Comparison of ENCODE assay signal across 8 cellular contexts in the genomic region with DNA sequence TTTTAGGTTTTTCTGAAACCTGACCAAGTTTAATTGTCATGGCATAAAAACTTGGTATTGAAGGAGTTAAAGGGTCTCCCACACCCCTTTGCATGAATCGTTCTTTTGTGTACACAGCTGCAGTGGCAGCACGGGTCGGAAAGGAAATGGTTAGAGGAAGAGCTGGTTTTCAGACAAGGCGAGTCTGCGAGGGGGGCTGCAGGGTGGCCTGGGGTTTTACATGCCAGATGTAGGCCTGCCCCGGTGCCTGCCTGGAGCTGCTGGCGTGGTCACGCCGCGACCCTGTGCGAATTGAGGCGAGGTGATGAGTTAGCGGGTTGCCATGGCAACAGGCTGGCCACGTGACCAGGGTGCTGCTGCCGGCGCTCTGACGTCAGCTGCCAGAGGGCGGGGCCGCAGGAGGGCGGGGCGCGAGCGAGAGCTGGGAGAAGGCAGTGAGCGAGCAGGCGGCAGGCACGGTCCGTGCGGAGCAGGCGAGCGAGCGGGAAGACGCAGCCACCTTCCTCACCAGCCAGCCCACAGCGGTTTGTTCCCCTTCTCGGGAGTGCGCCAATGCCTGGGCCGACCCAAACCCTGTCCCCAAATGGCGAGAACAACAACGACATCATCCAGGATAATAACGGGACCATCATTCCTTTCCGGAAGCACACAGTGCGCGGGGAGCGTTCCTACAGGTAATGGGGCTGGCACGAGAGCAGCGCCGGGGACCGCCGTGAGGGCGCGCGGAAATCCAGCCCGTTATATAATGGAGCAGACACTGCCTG. TPM values are rescaled to one million over a fixed set of nuclear protein-coding genes. Genes with fewer than 3 reads are reported as not detected.
DNase-seq lines count a peak whose midpoint lies in the region; ATAC-seq, FAIRE-seq and TF ChIP-seq lines count a peak whose summit lies in the region.

TSS of gene MAPRE2 (plus strand) at position 426 of the 764 bp plus-strand sequence. CDS start at position 553, 127 bp downstream.

- peak; percentile 91 for TF ChIP-seq POLR2A in GM15510 (IDR thresholded peaks at IDR 0.05; ENCODE audit: borderline replicate concordance, extremely low read depth, insufficient read length)

- H3K27ac ChIP-seq in angular gyrus (ENCODE audit: low read depth, low read length): peak within 1 kb of the TSS; percentile 96
- peak within 1 kb of the TSS; percentile 84 for H3K27ac ChIP-seq in psoas muscle

- DNase-seq in NCI-H1694 treated with DMSO at 0.1 percent for 48 hours (lab: John Stamatoyannopoulos, UW) (peak; percentile 88), T-helper 17 cell (peak; percentile 99 to 100 (median 100)), left ventricle myocardium superior (peak; percentile 100), psoas muscle (peak; percentile 99 to 100), urothelium cell line (ENCODE audit: low spot score) (peak; percentile 96)

- no peaks in the 10 kb centered on the region for H3K36me3 ChIP-seq in psoas muscle (ENCODE audit: insufficient read depth in 1 of 2, low read depth in 1 of 2)

- H3K9me3 ChIP-seq in T-helper 17 cell (ENCODE audit: control insufficient read depth, low read length, poor library complexity, severe bottlenecking) (no peaks in the 10 kb centered on the region), psoas muscle (no peaks in the 10 kb centered on the region)

- H3K4me3 ChIP-seq in psoas muscle: peak within 1 kb of the TSS; percentile 83

- no peak for TF ChIP-seq CTCF in psoas muscle (IDR thresholded peaks at IDR 0.05)

- peaks cover 7% of the 10 kb centered on the region for H3K36me3 Mint-ChIP-seq in T-helper 17 cell (ENCODE audit: low read depth)

- H3K4me1 ChIP-seq in psoas muscle: peaks cover 80% of the 10 kb centered on the region

- no peaks in the 10 kb centered on the region for H3K27me3 ChIP-seq in psoas muscle (ENCODE audit: insufficient read depth in 3 of 3, low read length in 2 of 3)

- 0 to 1% (median 0%) methylated on average over 40 to 52 of the region's 52 CpGs for WGBS in psoas muscle, 3 donors

- intact Hi-C loops in left ventricle myocardium superior (cut with micrococcal nuclease): loop anchor here (10.0 kb wide), 1 partner anchor 104 kb away; no protein-coding TSS in a partner anchor
- intact Hi-C loops in psoas muscle (cut with DNase I): loop anchor here in 1 of 2 donors (5.0 kb wide), 1 partner anchor 41 kb away; no protein-coding TSS in a partner anchor

- peak within 1 kb of the TSS; percentile 98 for H3K4me3 Mint-ChIP-seq in T-helper 17 cell

- FAIRE-seq in urothelium cell line (lab: Jason Lieb, UNC): peak; percentile 74

- H3K27me3 Mint-ChIP-seq in T-helper 17 cell: no peaks in the 10 kb centered on the region

- ATAC-seq in HG02885 (IDR thresholded peaks at IDR 0.05; ENCODE audit: poor library complexity, unreplicated experiment) (peak; percentile 81), T-helper 17 cell (peak; percentile 92), left ventricle myocardium superior (peak; percentile 96), psoas muscle (peak; percentile 95 to 98 (median 96))

- peaks cover 47% of the 10 kb centered on the region for H3K4me1 Mint-ChIP-seq in T-helper 17 cell

- peak within 1 kb of the TSS; percentile 97 for H3K27ac Mint-ChIP-seq in T-helper 17 cell

RNA-seq across cellular contexts. Expression of gene MAPRE2, which starts in this region (rescaled TPM):
- total RNA-seq in T-helper 17 cell (100 to 1,000 TPM in 1 of 2 donors, 10 to 100 TPM in 1; 91.4 to 111 TPM), left ventricle myocardium superior (111 TPM), psoas muscle (10 to 100 TPM; 48.0 to 83.4 (median 72.5) TPM)
- polyA plus RNA-seq in psoas muscle: 10 to 100 TPM in 2 of 3 donors, 1 to 10 TPM in 1; 3.3 to 57.3 (median 13.7) TPM

Comparison
In these comparisons a context has a peak if more than half of its experiments do, and no peak if none do; other contexts are left out.
1. Peak in every context shown above with its lines: DNase-seq, ATAC-seq, H3K4me3 ChIP-seq and H3K27ac ChIP-seq.